Comparison of ENCODE assay signal across 1 cellular context in genomic region chr12:56258068-56258819, GRCh38.
TF ChIP-seq lines count a peak whose summit lies in the region.

ANKRD52 (minus strand) TSS chr12:56258384; CDS start chr12:56258269, 115 bp downstream.

TF ChIP-seq in A549, 52 proteins besides CTCF, POLR2A, EP300 and RAD21 (continued from another document):
- TF ChIP-seq, protein P1, sequence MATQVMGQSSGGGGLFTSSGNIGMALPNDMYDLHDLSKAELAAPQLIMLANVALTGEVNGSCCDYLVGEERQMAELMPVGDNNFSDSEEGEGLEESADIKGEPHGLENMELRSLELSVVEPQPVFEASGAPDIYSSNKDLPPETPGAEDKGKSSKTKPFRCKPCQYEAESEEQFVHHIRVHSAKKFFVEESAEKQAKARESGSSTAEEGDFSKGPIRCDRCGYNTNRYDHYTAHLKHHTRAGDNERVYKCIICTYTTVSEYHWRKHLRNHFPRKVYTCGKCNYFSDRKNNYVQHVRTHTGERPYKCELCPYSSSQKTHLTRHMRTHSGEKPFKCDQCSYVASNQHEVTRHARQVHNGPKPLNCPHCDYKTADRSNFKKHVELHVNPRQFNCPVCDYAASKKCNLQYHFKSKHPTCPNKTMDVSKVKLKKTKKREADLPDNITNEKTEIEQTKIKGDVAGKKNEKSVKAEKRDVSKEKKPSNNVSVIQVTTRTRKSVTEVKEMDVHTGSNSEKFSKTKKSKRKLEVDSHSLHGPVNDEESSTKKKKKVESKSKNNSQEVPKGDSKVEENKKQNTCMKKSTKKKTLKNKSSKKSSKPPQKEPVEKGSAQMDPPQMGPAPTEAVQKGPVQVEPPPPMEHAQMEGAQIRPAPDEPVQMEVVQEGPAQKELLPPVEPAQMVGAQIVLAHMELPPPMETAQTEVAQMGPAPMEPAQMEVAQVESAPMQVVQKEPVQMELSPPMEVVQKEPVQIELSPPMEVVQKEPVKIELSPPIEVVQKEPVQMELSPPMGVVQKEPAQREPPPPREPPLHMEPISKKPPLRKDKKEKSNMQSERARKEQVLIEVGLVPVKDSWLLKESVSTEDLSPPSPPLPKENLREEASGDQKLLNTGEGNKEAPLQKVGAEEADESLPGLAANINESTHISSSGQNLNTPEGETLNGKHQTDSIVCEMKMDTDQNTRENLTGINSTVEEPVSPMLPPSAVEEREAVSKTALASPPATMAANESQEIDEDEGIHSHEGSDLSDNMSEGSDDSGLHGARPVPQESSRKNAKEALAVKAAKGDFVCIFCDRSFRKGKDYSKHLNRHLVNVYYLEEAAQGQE (IDR thresholded peaks at IDR 0.05): no peak
- no peak for TF ChIP-seq ZC3H11A (IDR thresholded peaks at IDR 0.05)
- no peak for TF ChIP-seq RCOR1 (IDR thresholded peaks at IDR 0.05; ENCODE audit: low read depth, low read length)
- TF ChIP-seq CHD4 (IDR thresholded peaks at IDR 0.05; ENCODE audit: borderline replicate concordance): no peak
- TF ChIP-seq SMC3 (IDR thresholded peaks at IDR 0.05): peak; percentile 72
- TF ChIP-seq ZFP36 (IDR thresholded peaks at IDR 0.05; ENCODE audit: borderline replicate concordance, partially characterized antibody): no peak
- TF ChIP-seq USF2 (IDR thresholded peaks at IDR 0.05): no peak
- TF ChIP-seq POLR2AphosphoS2 (conservative IDR thresholded peaks at IDR 0.05; ENCODE audit: low read length): no peak
- TF ChIP-seq PHF8 (IDR thresholded peaks at IDR 0.05; ENCODE audit: borderline replicate concordance, low read depth): peak; percentile 97
- TF ChIP-seq RFX5 (IDR thresholded peaks at IDR 0.05): peak; percentile 30; the same call in 1 of the 2 replicates
- no peak for TF ChIP-seq SREBF2 (IDR thresholded peaks at IDR 0.05)
- TF ChIP-seq, protein P2, sequence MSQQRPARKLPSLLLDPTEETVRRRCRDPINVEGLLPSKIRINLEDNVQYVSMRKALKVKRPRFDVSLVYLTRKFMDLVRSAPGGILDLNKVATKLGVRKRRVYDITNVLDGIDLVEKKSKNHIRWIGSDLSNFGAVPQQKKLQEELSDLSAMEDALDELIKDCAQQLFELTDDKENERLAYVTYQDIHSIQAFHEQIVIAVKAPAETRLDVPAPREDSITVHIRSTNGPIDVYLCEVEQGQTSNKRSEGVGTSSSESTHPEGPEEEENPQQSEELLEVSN (IDR thresholded peaks at IDR 0.05; ENCODE audit: borderline replicate concordance, low read depth): no peak
- TF ChIP-seq ESRRA (IDR thresholded peaks at IDR 0.05; ENCODE audit: borderline replicate concordance, low read length): no peak
- TF ChIP-seq JUN (IDR thresholded peaks at IDR 0.05): peak; percentile 57 to 75; a peak in 4 of 5 replicates
- TF ChIP-seq GATA3 (IDR thresholded peaks at IDR 0.05; ENCODE audit: borderline replicate concordance): no peak
- no peak for TF ChIP-seq HOXB5 (CRISPR knock-in tag; IDR thresholded peaks at IDR 0.05)
- peak; percentile 99 for TF ChIP-seq HMGXB4 (CRISPR knock-in tag; IDR thresholded peaks at IDR 0.05; ENCODE audit: borderline replicate concordance)
TF ChIP-seq in A549: peak in this region for 8.
